In genomic region chr14:93906341-93907329, GRCh38 we compare ENCODE assay signal across 9 cellular contexts. TPM values are rescaled to one million over a fixed set of nuclear protein-coding genes. Genes with fewer than 3 reads are reported as not detected.
DNase-seq lines count a peak whose midpoint lies in the region; ATAC-seq and TF ChIP-seq lines count a peak whose summit lies in the region.
"Had no signal": no experiment of that assay in that cellular context is flagged by ENCODE, and none has a peak within 500 bp of the region (broad histone marks: within the 10 kb centered on the region; RNA-seq: fewer than 3 reads in every experiment).

No MANE protein-coding gene starts in this region.

- H3K4me1 ChIP-seq in neuronal stem cell (ENCODE audit: control insufficient read depth in 2 of 2, insufficient read depth in 1 of 2, low read depth in 1 of 2, low read length in 2 of 2) (peaks cover 0 to 3% of the 10 kb centered on the region in 2 donors), uterus (no peaks in the 10 kb centered on the region)
- H3K4me1 ChIP-seq: BLaER1 had no signal

- TF ChIP-seq CTCF in fibroblast of mammary gland (conservative IDR thresholded peaks at IDR 0.05; ENCODE audit: control insufficient read depth, insufficient read depth, low read depth, low read length) (peak; percentile 73), uterus (IDR thresholded peaks at IDR 0.05) (peak; percentile 54 to 67 (median 54))

- no peak overlapping the region for H3K27ac ChIP-seq in neuronal stem cell (replicated peaks; ENCODE audit: low read length)
- no peak overlapping the region for H3K27ac ChIP-seq in uterus
- H3K27ac ChIP-seq: BLaER1 had no signal

- no peak overlapping the region for H3K14ac ChIP-seq in neuronal stem cell (ENCODE audit: low read length)

- no CpG with 5 or more reads among the region's 15 CpGs for whole genome bisulfite sequencing in neuronal stem cell (ENCODE audit: extremely low coverage in 2 of 2, insufficient read length in 2 of 2, insufficient replicate concordance in 1 of 2), 2 donors

- H2BK15ac ChIP-seq in neuronal stem cell (ENCODE audit: low read length), result peak overlapping the region; percentile 55

- DNase-seq in NCI-H1417 (lab: John Stamatoyannopoulos, UW), result peak; percentile 50 to 85 (median 81)
- DNase-seq in NCI-H1417 treated with DMSO at 0.1 percent for 48 hours (lab: John Stamatoyannopoulos, UW), result no peak
- DNase-seq in NCI-H82 (lab: John Stamatoyannopoulos, UW), result peak; percentile 76
- peak; percentile 44 for DNase-seq in activated CD8-positive, alpha-beta memory T cell treated with anti-CD3 and anti-CD28 coated beads, Interleukin-2, amount 50 U/mL, for 4 hours
- peak; percentile 37 for DNase-seq in fibroblast of mammary gland (ENCODE audit: low read depth)
- peak; percentile 57 for DNase-seq in neuronal stem cell (ENCODE audit: low spot score)
- peak; percentile 45 to 54 for DNase-seq in uterus

- H2BK120ac ChIP-seq in neuronal stem cell (ENCODE audit: low read depth, low read length), result no peak overlapping the region

- H3K4me2 ChIP-seq in neuronal stem cell (ENCODE audit: insufficient read depth, low read length, poor library complexity, severe bottlenecking), result no peak overlapping the region
- H3K4me2 ChIP-seq: BLaER1 had no signal

- ATAC-seq in HG03342 (IDR thresholded peaks at IDR 0.05; ENCODE audit: unreplicated experiment), result peak; percentile 82

- H3K27me3 ChIP-seq in neuronal stem cell (ENCODE audit: control insufficient read depth in 3 of 3, insufficient read depth in 3 of 3, low read depth in 1 of 3, low read length in 3 of 3), result peaks cover 0 to 3% (median 0%) of the 10 kb centered on the region in 3 experiments
- no peaks in the 10 kb centered on the region for H3K27me3 ChIP-seq in uterus
- H3K27me3 ChIP-seq: BLaER1 had no signal

- no peak for TF ChIP-seq POLR2A in uterus (IDR thresholded peaks at IDR 0.05)

- no peak overlapping the region for H3K23ac ChIP-seq in neuronal stem cell (ENCODE audit: low read depth, low read length, poor library complexity)

- H3K4me3 ChIP-seq in fibroblast of mammary gland (ENCODE audit: control insufficient read depth, low read depth, low read length) (no peak overlapping the region), neuronal stem cell (ENCODE audit: low read length in 2 of 2) (peak overlapping the region in 1 of 2 donors; percentile 3), uterus (no peak overlapping the region)
- H3K4me3 ChIP-seq: BLaER1 had no signal

- peak overlapping the region; percentile 81 for H2AK5ac ChIP-seq in neuronal stem cell (ENCODE audit: low read depth, low read length)

- peak overlapping the region; percentile 88 for H3K18ac ChIP-seq in neuronal stem cell (ENCODE audit: low read length)

- H2BK5ac ChIP-seq in neuronal stem cell (ENCODE audit: low read length), result no peak overlapping the region

- H3K4ac ChIP-seq in neuronal stem cell (ENCODE audit: low read length), result no peak overlapping the region

- no peaks in the 10 kb centered on the region for H3K36me3 ChIP-seq in neuronal stem cell (replicated peaks in 1 of 2; ENCODE audit: control insufficient read depth in 2 of 2, insufficient read depth in 2 of 2, low read length in 2 of 2)
- H3K36me3 ChIP-seq in uterus, result no peaks in the 10 kb centered on the region
- H3K36me3 ChIP-seq: BLaER1 had no signal

- H3K9me3 ChIP-seq in neuronal stem cell (replicated peaks in 1 of 2; ENCODE audit: control insufficient read depth in 2 of 2, insufficient read depth in 1 of 2, low read depth in 1 of 2, low read length in 2 of 2) (peaks cover 0 to 2% of the 10 kb centered on the region in 2 donors), uterus (no peaks in the 10 kb centered on the region)
- H3K9me3 ChIP-seq: BLaER1 had no signal

- peak overlapping the region; percentile 81 for H2AFZ ChIP-seq in neuronal stem cell (ENCODE audit: low read length)

- H4K8ac ChIP-seq in neuronal stem cell (ENCODE audit: low read depth, low read length), result peak overlapping the region; percentile 70

- no peak overlapping the region for H2BK12ac ChIP-seq in neuronal stem cell (ENCODE audit: low read length)

- peak overlapping the region; percentile 9 for H3K9ac ChIP-seq in neuronal stem cell (ENCODE audit: low read depth, low read length, poor library complexity)
- H3K9ac ChIP-seq: BLaER1 had no signal

- intact Hi-C loops in uterus (cut with DNase I; ENCODE audit: low total_unique reads), result loop anchor here (5.0 kb wide), 1 partner anchor 249 kb away; no protein-coding TSS in a partner anchor

- H4K91ac ChIP-seq in neuronal stem cell (ENCODE audit: low read depth, low read length, poor library complexity), result peak overlapping the region; percentile 9

- no peaks in the 10 kb centered on the region for H3K79me1 ChIP-seq in neuronal stem cell (ENCODE audit: low read depth, low read length)

RNA-seq across cellular contexts. Expression of gene FAM181A, which starts 20.5 kb away (rescaled TPM):
- 2.3 TPM for polyA plus RNA-seq in neuronal stem cell (2013, experiment 1 of 2)
- polyA plus RNA-seq in neuronal stem cell (2013, experiment 2 of 2), result 2.4 TPM
- total RNA-seq in uterus, result under 1 TPM in 1 of 4 donors, not detected in 3; 0.48 TPM
